In genomic region chr4:150960818-150961217, GRCh38 we compare ENCODE assay signal across 8 cellular contexts. TPM values are rescaled to one million over a fixed set of nuclear protein-coding genes. Genes with fewer than 3 reads are reported as not detected.
DNase-seq lines count a peak whose midpoint lies in the region; ATAC-seq and TF ChIP-seq lines count a peak whose summit lies in the region.

No MANE protein-coding gene starts in this region.

- TF ChIP-seq EP300 in gastroesophageal sphincter (IDR thresholded peaks at IDR 0.05): no peak

- H3K4me1 ChIP-seq in gastroesophageal sphincter: peaks cover 0 to 4% (median 0%) of the 10 kb centered on the region in 3 donors

- POLR2A ChIA-PET in activated CD4-positive, alpha-beta T cell treated with anti-CD3 and anti-CD28 coated beads, Interleukin-2, amount 10 ng/mL, durations not matched to agents 7 days and 5 days (lab: Charles Lee): no interaction called here

- H3K9me3 Mint-ChIP-seq in activated CD4-positive, alpha-beta T cell treated with anti-CD3 and anti-CD28 coated beads, Interleukin-2, amount 10 ng/mL, durations not matched to agents 7 days and 5 days: peaks cover 12% of the 10 kb centered on the region

- no peak overlapping the region for H3K27ac ChIP-seq in gastroesophageal sphincter

- DNase-seq in DMS 273 (lab: John Stamatoyannopoulos, UW; ENCODE audit: unreplicated experiment): peak; percentile 25
- DNase-seq in DMS 273 treated with DMSO at 0.1 percent for 48 hours (lab: John Stamatoyannopoulos, UW): no peak
- peak; percentile 22 for DNase-seq in HuH-7.5 (ENCODE audit: low spot score)
- no peak for DNase-seq in activated CD4-positive, alpha-beta T cell treated with anti-CD3 and anti-CD28 coated beads, Interleukin-2, amount 10 ng/mL, durations not matched to agents 7 days and 5 days
- peak; percentile 24 for DNase-seq in glomerular visceral epithelial cell (ENCODE audit: extremely low spot score)
- peak; percentile 37 for DNase-seq in stimulated activated naive CD8-positive, alpha-beta T cell treated with anti-CD3 and anti-CD28 coated beads, Interleukin-15, Interleukin-2, amounts not matched to agents 100 U/mL and 50 U/mL, for 24 hours

- peak overlapping the region; percentile 13 for H3K27ac Mint-ChIP-seq in activated CD4-positive, alpha-beta T cell treated with anti-CD3 and anti-CD28 coated beads, Interleukin-2, amount 10 ng/mL, durations not matched to agents 7 days and 5 days

- no peak overlapping the region for H3K4me3 Mint-ChIP-seq in activated CD4-positive, alpha-beta T cell treated with anti-CD3 and anti-CD28 coated beads, Interleukin-2, amount 10 ng/mL, durations not matched to agents 7 days and 5 days

- TF ChIP-seq POLR2A in gastroesophageal sphincter (IDR thresholded peaks at IDR 0.05): no peak

- H3K36me3 ChIP-seq in gastroesophageal sphincter: no peaks in the 10 kb centered on the region

- H3K4me1 Mint-ChIP-seq in activated CD4-positive, alpha-beta T cell treated with anti-CD3 and anti-CD28 coated beads, Interleukin-2, amount 10 ng/mL, durations not matched to agents 7 days and 5 days: no peaks in the 10 kb centered on the region

- H3K4me3 ChIP-seq in gastroesophageal sphincter: no peak overlapping the region

- ATAC-seq in stimulated activated naive CD8-positive, alpha-beta T cell treated with anti-CD3 and anti-CD28 coated beads, Interleukin-15, Interleukin-2, amounts not matched to agents 100 U/mL and 50 U/mL, for 24 hours: peak; percentile 55
- ATAC-seq in gastroesophageal sphincter: no peak
- no peak for ATAC-seq in HG03432 (IDR thresholded peaks at IDR 0.05; ENCODE audit: unreplicated experiment)

- WGBS in gastroesophageal sphincter (ENCODE audit: low coverage in 1 of 2), 2 donors: no CpG with 5 or more reads among the region's 2 CpGs

- H3K9me3 ChIP-seq in gastroesophageal sphincter: no peaks in the 10 kb centered on the region

- H3K36me3 Mint-ChIP-seq in activated CD4-positive, alpha-beta T cell treated with anti-CD3 and anti-CD28 coated beads, Interleukin-2, amount 10 ng/mL, durations not matched to agents 7 days and 5 days (ENCODE audit: low read depth): peaks cover 22% of the 10 kb centered on the region

- H3K27me3 ChIP-seq in gastroesophageal sphincter: no peaks in the 10 kb centered on the region

- H3K27me3 Mint-ChIP-seq in activated CD4-positive, alpha-beta T cell treated with anti-CD3 and anti-CD28 coated beads, Interleukin-2, amount 10 ng/mL, durations not matched to agents 7 days and 5 days: no peaks in the 10 kb centered on the region

- TF ChIP-seq CTCF in gastroesophageal sphincter (IDR thresholded peaks at IDR 0.05): peak in 1 of 4 experiments; percentile 33

- CTCF ChIA-PET in activated CD4-positive, alpha-beta T cell treated with anti-CD3 and anti-CD28 coated beads, Interleukin-2, amount 10 ng/mL, durations not matched to agents 7 days and 5 days (lab: Charles Lee): interaction anchor here (0.9 to 2.0 kb wide), 4 partner anchors 8 to 20 kb away, joined by 3 to 9 read pairs (median 4); no protein-coding TSS in a partner anchor

RNA-seq across cellular contexts. Expression of gene LRBA, which starts 54.3 kb away (rescaled TPM):
- 10 to 100 TPM; 44.7 to 49.6 TPM for total RNA-seq in activated CD4-positive, alpha-beta T cell treated with anti-CD3 and anti-CD28 coated beads, Interleukin-2, amount 10 ng/mL, durations not matched to agents 7 days and 5 days
- total RNA-seq in gastroesophageal sphincter: 10 to 100 TPM; 18.4 to 35.0 (median 23.2) TPM

Comparison
In these comparisons a context has a peak if more than half of its experiments do, and no peak if none do; other contexts are left out.
1. DNase-seq: peak in DMS 273 (single experiment), HuH-7.5 (single experiment), glomerular visceral epithelial cell (single experiment) and stimulated activated naive CD8-positive, alpha-beta T cell treated with anti-CD3 and anti-CD28 coated beads, Interleukin-15, Interleukin-2, amounts not matched to agents 100 U/mL and 50 U/mL, for 24 hours (single experiment); none in DMS 273 treated with DMSO at 0.1 percent for 48 hours (single experiment) and activated CD4-positive, alpha-beta T cell treated with anti-CD3 and anti-CD28 coated beads, Interleukin-2, amount 10 ng/mL, durations not matched to agents 7 days and 5 days (single experiment).